ENCODE assay signal across 8 cellular contexts in genomic region chr17:751269-752001, GRCh38. TPM values are rescaled to one million over a fixed set of nuclear protein-coding genes. Genes with fewer than 3 reads are reported as not detected.
A peak's percentile ranks its signal among the peaks of the same experiment; 100 is the strongest.
DNase-seq lines count a peak whose midpoint lies in the region; ATAC-seq and TF ChIP-seq lines count a peak whose summit lies in the region.

No MANE protein-coding gene starts in this region.

- DNase-seq in NCI-H1417 (lab: John Stamatoyannopoulos, UW) (peak in 2 of 3 experiments; percentile 10 to 54), NCI-H1417 treated with DMSO at 0.1 percent for 48 hours (lab: John Stamatoyannopoulos, UW) (no peak), NCI-H69 (lab: John Stamatoyannopoulos, UW) (peak; percentile 48), fibroblast of mammary gland (ENCODE audit: low read depth) (peak; percentile 49), uterus (peak in 1 of 2 donors; percentile 44)
- peak; percentile 64 to 65 for DNase-seq in activated T-cell treated with anti-CD3 and anti-CD28 coated beads, Interleukin-2, amount 50 U/mL, for 72 hours

- H3K27me3 ChIP-seq in neuron (ENCODE audit: insufficient read depth, low read length) (no peaks in the 10 kb centered on the region), uterus (no peaks in the 10 kb centered on the region)

- H3K36me3 ChIP-seq in neuron (ENCODE audit: insufficient read depth, low read length) (peaks cover 19% of the 10 kb centered on the region), uterus (no peaks in the 10 kb centered on the region)

- intact Hi-C loops in uterus (cut with DNase I; ENCODE audit: low total_unique reads) = no loop called here

- H2AFZ ChIP-seq in neuron (ENCODE audit: low read depth, low read length) = peak overlapping the region; percentile 29

- H3K4me1 ChIP-seq in neuron (ENCODE audit: insufficient read depth, low read length) (peaks cover 10% of the 10 kb centered on the region), uterus (peaks cover 0 to 14% of the 10 kb centered on the region in 2 donors)

- H3K9me3 Mint-ChIP-seq in activated T-cell treated with anti-CD3 and anti-CD28 coated beads, Interleukin-2, amount 50 U/mL, for 72 hours = peaks cover 2 to 7% of the 10 kb centered on the region in 2 donors

- H3K4me3 ChIP-seq in fibroblast of mammary gland (ENCODE audit: control insufficient read depth, low read depth, low read length) (peak overlapping the region; percentile 77), neuron (ENCODE audit: low read length) (peak overlapping the region; percentile 64), uterus (peak overlapping the region; percentile 59 to 75)

- peak overlapping the region; percentile 93 to 97 for H3K4me3 Mint-ChIP-seq in activated T-cell treated with anti-CD3 and anti-CD28 coated beads, Interleukin-2, amount 50 U/mL, for 72 hours

- peak overlapping the region; percentile 75 to 91 for H3K27ac ChIP-seq in uterus

- peaks cover 12 to 32% of the 10 kb centered on the region in 2 donors for H3K36me3 Mint-ChIP-seq in activated T-cell treated with anti-CD3 and anti-CD28 coated beads, Interleukin-2, amount 50 U/mL, for 72 hours (ENCODE audit: insufficient read depth in 2 of 2)

- H3K9me3 ChIP-seq in neuron (ENCODE audit: low read length) = peaks cover 14% of the 10 kb centered on the region
- H3K9me3 ChIP-seq in uterus = no peaks in the 10 kb centered on the region

- H3K27ac Mint-ChIP-seq in activated T-cell treated with anti-CD3 and anti-CD28 coated beads, Interleukin-2, amount 50 U/mL, for 72 hours = peak overlapping the region; percentile 96

- TF ChIP-seq POLR2A in uterus (IDR thresholded peaks at IDR 0.05) = no peak

- peaks cover 36% of the 10 kb centered on the region for H3K4me1 Mint-ChIP-seq in activated T-cell treated with anti-CD3 and anti-CD28 coated beads, Interleukin-2, amount 50 U/mL, for 72 hours (ENCODE audit: low read depth)

- peak; percentile 43 for ATAC-seq in HG02759 (IDR thresholded peaks at IDR 0.05; ENCODE audit: unreplicated experiment)
- ATAC-seq in activated T-cell treated with anti-CD3 and anti-CD28 coated beads, Interleukin-2, amount 50 U/mL, for 72 hours (replicated peaks in 1 of 2) = peak; percentile 54 to 55

- H3K27me3 Mint-ChIP-seq in activated T-cell treated with anti-CD3 and anti-CD28 coated beads, Interleukin-2, amount 50 U/mL, for 72 hours (ENCODE audit: low read depth) = no peaks in the 10 kb centered on the region

- TF ChIP-seq CTCF in fibroblast of mammary gland (conservative IDR thresholded peaks at IDR 0.05; ENCODE audit: control insufficient read depth, insufficient read depth, low read depth, low read length) = no peak
- no peak for TF ChIP-seq CTCF in uterus (IDR thresholded peaks at IDR 0.05)

RNA-seq across cellular contexts. Expression of gene GEMIN4, which starts 0.6 kb away (rescaled TPM):
- 10 to 100 TPM; 23.5 to 26.9 TPM for total RNA-seq in activated T-cell treated with anti-CD3 and anti-CD28 coated beads, Interleukin-2, amount 50 U/mL, for 72 hours
- 10 to 100 TPM in 3 of 4 donors, 1 to 10 TPM in 1; 9.7 to 29.0 (median 17.0) TPM for total RNA-seq in uterus

RNA-seq across cellular contexts. Expression of gene TLCD3A, which starts 19.0 kb away (rescaled TPM):
- total RNA-seq in activated T-cell treated with anti-CD3 and anti-CD28 coated beads, Interleukin-2, amount 50 U/mL, for 72 hours = 10 to 100 TPM in 1 of 2 donors, 1 to 10 TPM in 1; 6.6 to 11.7 TPM
- total RNA-seq in uterus = 10 to 100 TPM in 2 of 4 donors, 1 to 10 TPM in 1, not detected in 1; 3.2 to 19.6 (median 15.6) TPM

RNA-seq across cellular contexts. Expression of gene GLOD4, which starts 30.6 kb away (rescaled TPM):
- 10 to 100 TPM; 67.7 to 76.2 TPM for total RNA-seq in activated T-cell treated with anti-CD3 and anti-CD28 coated beads, Interleukin-2, amount 50 U/mL, for 72 hours
- 10 to 100 TPM; 16.4 to 77.4 (median 35.8) TPM for total RNA-seq in uterus

RNA-seq across cellular contexts. Expression of gene MRM3, which starts 30.7 kb away (rescaled TPM):
- total RNA-seq in activated T-cell treated with anti-CD3 and anti-CD28 coated beads, Interleukin-2, amount 50 U/mL, for 72 hours = 10 to 100 TPM; 23.6 to 26.7 TPM
- total RNA-seq in uterus = 10 to 100 TPM in 2 of 4 donors, 1 to 10 TPM in 2; 3.2 to 20.8 (median 11.6) TPM

RNA-seq across cellular contexts. Expression of gene VPS53, which starts 36.8 kb away (rescaled TPM):
- 10 to 100 TPM; 37.4 to 57.1 TPM for total RNA-seq in activated T-cell treated with anti-CD3 and anti-CD28 coated beads, Interleukin-2, amount 50 U/mL, for 72 hours
- 10 to 100 TPM; 22.3 to 76.2 (median 32.1) TPM for total RNA-seq in uterus
